2 cellular contexts compared by ENCODE assay signal in genomic region chr6:105851181-105851580, GRCh38.
TF ChIP-seq lines count a peak whose summit lies in the region.

No MANE protein-coding gene starts in this region.

TF ChIP-seq in IMR-90, 13 proteins besides CTCF, POLR2A, EP300 and RAD21:
- TF ChIP-seq FOS (IDR thresholded peaks at IDR 0.05; ENCODE audit: low read depth, low read length) (no peak), CEBPB (IDR thresholded peaks at IDR 0.05; ENCODE audit: low read depth, low read length) (no peak), RFX5 (IDR thresholded peaks at IDR 0.05; ENCODE audit: low read depth, low read length) (no peak), MAFK (IDR thresholded peaks at IDR 0.05; ENCODE audit: low read depth, low read length) (no peak), CHD1 (IDR thresholded peaks at IDR 0.05; ENCODE audit: low read depth, low read length) (no peak), RCOR1 (IDR thresholded peaks at IDR 0.05; ENCODE audit: insufficient replicate concordance, low read length) (no peak)

TF ChIP-seq in HepG2, 621 proteins besides CTCF, POLR2A, EP300 and RAD21:
- TF ChIP-seq SOX5 (CRISPR knock-in tag; IDR thresholded peaks at IDR 0.05; ENCODE audit: borderline replicate concordance), result no peak
- TF ChIP-seq ZNF747 (CRISPR knock-in tag; IDR thresholded peaks at IDR 0.05; ENCODE audit: borderline replicate concordance), result no peak
- TF ChIP-seq HCFC1 (IDR thresholded peaks at IDR 0.05; ENCODE audit: low read depth, low read length), result no peak
- no peak for TF ChIP-seq YEATS2 (CRISPR knock-in tag; IDR thresholded peaks at IDR 0.05; ENCODE audit: borderline replicate concordance)
- TF ChIP-seq CHD4 (IDR thresholded peaks at IDR 0.05; ENCODE audit: borderline replicate concordance, low read length), result no peak
- no peak for TF ChIP-seq HOXD1 (CRISPR knock-in tag; IDR thresholded peaks at IDR 0.05)
- no peak for TF ChIP-seq ZNF496 (CRISPR knock-in tag; IDR thresholded peaks at IDR 0.05; ENCODE audit: insufficient replicate concordance)
- no peak for TF ChIP-seq ZNF335 (CRISPR knock-in tag; IDR thresholded peaks at IDR 0.05)
- TF ChIP-seq ZIK1 (CRISPR knock-in tag; IDR thresholded peaks at IDR 0.05; ENCODE audit: borderline replicate concordance, low read depth), result no peak
- no peak for TF ChIP-seq CBX2 (IDR thresholded peaks at IDR 0.05; ENCODE audit: low read depth, low read length)
- TF ChIP-seq CBX2 (CRISPR knock-in tag; IDR thresholded peaks at IDR 0.05; ENCODE audit: low read depth), result no peak
- TF ChIP-seq ZNF775 (CRISPR knock-in tag; IDR thresholded peaks at IDR 0.05; ENCODE audit: borderline replicate concordance), result no peak
